ENCODE assay signal across 13 cellular contexts in the genomic region with DNA sequence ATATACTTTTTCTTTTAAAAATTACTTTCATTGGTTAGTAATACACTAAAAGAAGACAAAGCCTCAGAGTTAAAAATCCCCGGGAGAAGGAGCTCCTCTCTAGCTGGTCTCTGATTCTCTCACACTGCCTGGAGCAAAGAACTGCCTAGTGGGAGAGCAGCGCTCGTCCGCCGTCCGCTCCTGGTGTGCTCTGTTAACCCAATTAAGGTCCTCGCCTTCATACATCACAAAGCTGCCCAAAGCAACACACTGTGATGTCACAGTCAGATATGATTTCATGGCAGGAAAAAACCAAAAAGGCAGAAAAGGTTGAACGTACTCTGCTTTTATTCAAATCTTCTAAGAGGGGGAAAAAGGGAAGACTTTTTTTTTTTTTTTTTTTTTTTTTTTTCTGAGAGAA.
DNase-seq lines count a peak whose midpoint lies in the region; ATAC-seq and TF ChIP-seq lines count a peak whose summit lies in the region.
"Had no signal": no experiment of that assay in that cellular context is flagged by ENCODE, and none has a peak within 500 bp of the region (broad histone marks: within the 10 kb centered on the region; RNA-seq: fewer than 3 reads in every experiment).

No MANE protein-coding gene starts in this region.

- H3K4me1 ChIP-seq in GM23248 (ENCODE audit: insufficient read depth) (peaks cover 80% of the 10 kb centered on the region), uterus (no peaks in the 10 kb centered on the region)
- H3K4me1 ChIP-seq: colonic mucosa had no signal

- H3K4me2 ChIP-seq in GM23248 (ENCODE audit: unreplicated experiment): peak overlapping the region; percentile 70

- no peaks in the 10 kb centered on the region for H4K20me1 ChIP-seq in GM23248 (ENCODE audit: insufficient read depth)

- H3K27me3 Mint-ChIP-seq in nephron progenitor cell (ENCODE audit: low read depth, poor library complexity): no peaks in the 10 kb centered on the region
- H3K27me3 Mint-ChIP-seq: activated CD4-positive, alpha-beta T cell treated with anti-CD3 and anti-CD28 coated beads, Interleukin-2, amount 10 ng/mL, durations not matched to agents 24 days and 14 days had no signal

- H3K4me3 ChIP-seq in GM23248 (peak overlapping the region; percentile 53), uterus (no peak overlapping the region)
- H3K4me3 ChIP-seq: colonic mucosa had no signal

- in situ Hi-C loops in GM23248 (cut with MboI): no loop called here

- intact Hi-C loops in uterus (cut with DNase I; ENCODE audit: low total_unique reads): no loop called here

- H3K4me1 Mint-ChIP-seq in nephron progenitor cell: peaks cover 51% of the 10 kb centered on the region

- H3K9me3 ChIP-seq in GM23248 (ENCODE audit: low read depth) (no peaks in the 10 kb centered on the region), uterus (no peaks in the 10 kb centered on the region)
- H3K9me3 ChIP-seq: colonic mucosa had no signal

- no peaks in the 10 kb centered on the region for H3K36me3 Mint-ChIP-seq in nephron progenitor cell (ENCODE audit: low read depth)

- H3K9ac ChIP-seq in GM23248: peak overlapping the region; percentile 58

- peak overlapping the region; percentile 40 for H2AFZ ChIP-seq in GM23248

- peaks cover 6% of the 10 kb centered on the region; the same call in 1 of the 2 replicates for H3K79me2 ChIP-seq in GM23248 (ENCODE audit: insufficient read depth)

- H3K36me3 ChIP-seq in GM23248 (ENCODE audit: low read depth) (no peaks in the 10 kb centered on the region), uterus (no peaks in the 10 kb centered on the region)
- H3K36me3 ChIP-seq: colonic mucosa had no signal

- no peaks in the 10 kb centered on the region for H3K9me3 Mint-ChIP-seq in nephron progenitor cell
- H3K9me3 Mint-ChIP-seq: activated CD4-positive, alpha-beta T cell treated with anti-CD3 and anti-CD28 coated beads, Interleukin-2, amount 10 ng/mL, durations not matched to agents 24 days and 14 days had no signal

- DNase-seq in GM23248 (peak; percentile 68), NCI-H2107 (lab: John Stamatoyannopoulos, UW) (peak; percentile 64), ecto neural progenitor cell (ENCODE audit: low spot score) (peak; percentile 52), nephron progenitor cell (peak; percentile 16), uterus (no peak), RKO (ENCODE audit: low spot score) (no peak)
- DNase-seq: activated CD4-positive, alpha-beta T cell treated with anti-CD3 and anti-CD28 coated beads, Interleukin-2, amount 10 ng/mL, durations not matched to agents 24 days and 14 days; activated gamma-delta T cell; colonic mucosa; Karpas-422; SW 1271 had no signal

- TF ChIP-seq CTCF in nephron progenitor cell (IDR thresholded peaks at IDR 0.05): no peak
- TF ChIP-seq CTCF in uterus (IDR thresholded peaks at IDR 0.05): no peak

- 8 to 12% methylated on average over 8 of the region's 8 CpGs for WGBS in GM23248 (ENCODE audit: low coverage in 1 of 2, low lambda C conversion rate in 2 of 2, missing lambda C conversion rate in 2 of 2), 2 experiments

- peak overlapping the region; percentile 52 for H3K4me3 Mint-ChIP-seq in nephron progenitor cell
- H3K4me3 Mint-ChIP-seq: activated CD4-positive, alpha-beta T cell treated with anti-CD3 and anti-CD28 coated beads, Interleukin-2, amount 10 ng/mL, durations not matched to agents 24 days and 14 days had no signal

- no peaks in the 10 kb centered on the region for H3K9me2 ChIP-seq in GM23248 (ENCODE audit: insufficient read depth)

- H3F3A ChIP-seq in GM23248 (ENCODE audit: insufficient read depth): peaks cover 46% of the 10 kb centered on the region

- H3K27ac ChIP-seq in GM23248: peak overlapping the region; percentile 19
- peak overlapping the region in 1 of 2 donors; percentile 44 for H3K27ac ChIP-seq in uterus
- H3K27ac ChIP-seq: colonic mucosa had no signal

- ATAC-seq in GM21619 (IDR thresholded peaks at IDR 0.05; ENCODE audit: unreplicated experiment): no peak
- no peak for ATAC-seq in HG02981 (IDR thresholded peaks at IDR 0.05; ENCODE audit: unreplicated experiment)

- no peaks in the 10 kb centered on the region for H3K27me3 ChIP-seq in GM23248 (replicated peaks; ENCODE audit: insufficient read depth)
- H3K27me3 ChIP-seq in uterus: no peaks in the 10 kb centered on the region
- H3K27me3 ChIP-seq: colonic mucosa had no signal

- TF ChIP-seq POLR2A in uterus (IDR thresholded peaks at IDR 0.05): no peak

- no peak overlapping the region for H3K27ac Mint-ChIP-seq in nephron progenitor cell
- H3K27ac Mint-ChIP-seq: activated CD4-positive, alpha-beta T cell treated with anti-CD3 and anti-CD28 coated beads, Interleukin-2, amount 10 ng/mL, durations not matched to agents 24 days and 14 days had no signal

Comparison
In these comparisons a context has a peak if more than half of its experiments do, and no peak if none do; other contexts are left out.
1. DNase-seq: peak in GM23248 (single experiment), NCI-H2107 (single experiment), ecto neural progenitor cell (single experiment) and nephron progenitor cell (single experiment); none in uterus (0 of 2) and RKO (single experiment).